Comparison of ENCODE assay signal across 14 cellular contexts in genomic region chr17:31696703-31697325, GRCh38.
DNase-seq lines count a peak whose midpoint lies in the region; ATAC-seq and TF ChIP-seq lines count a peak whose summit lies in the region.
"Had no signal": no experiment of that assay in that cellular context is flagged by ENCODE, and none has a peak within 500 bp of the region (broad histone marks: within the 10 kb centered on the region; RNA-seq: fewer than 3 reads in every experiment).

No MANE protein-coding gene starts in this region.

- H3K4me1 ChIP-seq in NT2/D1 (ENCODE audit: insufficient read depth, insufficient read length) (peaks cover 6% of the 10 kb centered on the region), smooth muscle cell (ENCODE audit: low read depth) (peaks cover 12% of the 10 kb centered on the region)

- H3K27me3 Mint-ChIP-seq in mesothelial cell of epicardium (ENCODE audit: low read depth) (no peaks in the 10 kb centered on the region), natural killer cell (ENCODE audit: low read depth in 2 of 2) (peaks cover 0 to 13% of the 10 kb centered on the region in 2 donors)

- peak overlapping the region; percentile 5 for H3K9ac ChIP-seq in NT2/D1 (ENCODE audit: insufficient read length, low read depth)
- H3K9ac ChIP-seq in smooth muscle cell (ENCODE audit: low read depth), result no peak overlapping the region

- intact Hi-C loops in natural killer cell (cut with micrococcal nuclease), result no loop called here

- no peaks in the 10 kb centered on the region for H3K9me3 ChIP-seq in NT2/D1 (ENCODE audit: insufficient read depth, low read length)
- H3K9me3 ChIP-seq in smooth muscle cell (replicated peaks; ENCODE audit: low read depth), result no peaks in the 10 kb centered on the region

- 81% methylated on average over 9 of the region's 9 CpGs for WGBS in smooth muscle cell (ENCODE audit: low lambda C conversion rate)

- H2AFZ ChIP-seq in smooth muscle cell (ENCODE audit: low read depth), result no peak overlapping the region

- H3K27ac ChIP-seq in coronary artery (peak overlapping the region; percentile 58 to 83), smooth muscle cell (ENCODE audit: low read depth) (peak overlapping the region; percentile 63)

- H3K79me2 ChIP-seq in smooth muscle cell (ENCODE audit: low read depth), result no peaks in the 10 kb centered on the region

- TF ChIP-seq CTCF in coronary artery (IDR thresholded peaks at IDR 0.05) (no peak), mesothelial cell of epicardium (IDR thresholded peaks at IDR 0.05; ENCODE audit: unreplicated experiment) (no peak), smooth muscle cell (IDR thresholded peaks at IDR 0.05; ENCODE audit: borderline replicate concordance, insufficient read depth, poor library complexity, severe bottlenecking) (no peak), natural killer cell (IDR thresholded peaks at IDR 0.05) (no peak)

- H3K4me1 Mint-ChIP-seq in mesothelial cell of epicardium (peaks cover 43% of the 10 kb centered on the region), natural killer cell (no peaks in the 10 kb centered on the region)
- H3K4me1 Mint-ChIP-seq: IgD-negative memory B cell; naive thymus-derived CD8-positive, alpha-beta T cell had no signal

- no peaks in the 10 kb centered on the region for H4K20me1 ChIP-seq in smooth muscle cell (ENCODE audit: low read depth)

- H3K4me3 ChIP-seq in NT2/D1 (ENCODE audit: insufficient read length, low read depth), result no peak overlapping the region
- no peak overlapping the region for H3K4me3 ChIP-seq in coronary artery
- no peak overlapping the region for H3K4me3 ChIP-seq in smooth muscle cell
- H3K4me3 ChIP-seq: lung had no signal

- H3K27ac Mint-ChIP-seq in mesothelial cell of epicardium (peak overlapping the region; percentile 95), natural killer cell (no peak overlapping the region)
- H3K27ac Mint-ChIP-seq: IgD-negative memory B cell; naive thymus-derived CD8-positive, alpha-beta T cell had no signal

- no peaks in the 10 kb centered on the region for H3K36me3 Mint-ChIP-seq in mesothelial cell of epicardium
- H3K36me3 Mint-ChIP-seq in natural killer cell, result no peaks in the 10 kb centered on the region
- H3K36me3 Mint-ChIP-seq: IgD-negative memory B cell; naive thymus-derived CD8-positive, alpha-beta T cell had no signal

- no peak for DNase-seq in NT2/D1 (ENCODE audit: low read depth, low spot score)
- no peak for DNase-seq in coronary artery (ENCODE audit: low spot score)
- DNase-seq in mesothelial cell of epicardium (ENCODE audit: low spot score in 2 of 2, unreplicated experiment in 2 of 2), result no peak
- no peak for DNase-seq in smooth muscle cell (lab: John Stamatoyannopoulos, UW; ENCODE audit: unreplicated experiment)
- no peak for DNase-seq in natural killer cell
- DNase-seq in stimulated activated CD4-positive, alpha-beta T cell treated with anti-CD3 and anti-CD28 coated beads, Interleukin-4, amount 100 ng/mL, for 1 hour, result no peak
- DNase-seq: activated gamma-delta T cell; dermis blood vessel endothelial cell; naive thymus-derived CD8-positive, alpha-beta T cell; T-helper 9 cell had no signal

- ATAC-seq in natural killer cell, result no peak
- no peak for ATAC-seq in GM21390 (IDR thresholded peaks at IDR 0.05; ENCODE audit: unreplicated experiment)
- no peak for ATAC-seq in HG03097 (IDR thresholded peaks at IDR 0.05; ENCODE audit: low FRiP score, unreplicated experiment)
- ATAC-seq: naive thymus-derived CD8-positive, alpha-beta T cell had no signal

- H3K36me3 ChIP-seq in NT2/D1 (ENCODE audit: insufficient read depth, insufficient read length, low read length) (no peaks in the 10 kb centered on the region), smooth muscle cell (ENCODE audit: low read depth) (no peaks in the 10 kb centered on the region)

- peak overlapping the region; percentile 50 for H3K4me2 ChIP-seq in smooth muscle cell

- H3K9me3 Mint-ChIP-seq in mesothelial cell of epicardium (peaks cover 11% of the 10 kb centered on the region), natural killer cell (no peaks in the 10 kb centered on the region)
- H3K9me3 Mint-ChIP-seq: naive thymus-derived CD8-positive, alpha-beta T cell had no signal

- H3K27me3 ChIP-seq in NT2/D1 (ENCODE audit: insufficient read depth, insufficient read length), result no peaks in the 10 kb centered on the region
- no peaks in the 10 kb centered on the region for H3K27me3 ChIP-seq in smooth muscle cell (ENCODE audit: low read depth)

- peaks cover 31% of the 10 kb centered on the region for H3F3A ChIP-seq in smooth muscle cell (ENCODE audit: low read depth)

- H3K4me3 Mint-ChIP-seq in mesothelial cell of epicardium (no peak overlapping the region), natural killer cell (no peak overlapping the region)
- H3K4me3 Mint-ChIP-seq: IgD-negative memory B cell; naive thymus-derived CD8-positive, alpha-beta T cell had no signal
